In the genomic region with DNA sequence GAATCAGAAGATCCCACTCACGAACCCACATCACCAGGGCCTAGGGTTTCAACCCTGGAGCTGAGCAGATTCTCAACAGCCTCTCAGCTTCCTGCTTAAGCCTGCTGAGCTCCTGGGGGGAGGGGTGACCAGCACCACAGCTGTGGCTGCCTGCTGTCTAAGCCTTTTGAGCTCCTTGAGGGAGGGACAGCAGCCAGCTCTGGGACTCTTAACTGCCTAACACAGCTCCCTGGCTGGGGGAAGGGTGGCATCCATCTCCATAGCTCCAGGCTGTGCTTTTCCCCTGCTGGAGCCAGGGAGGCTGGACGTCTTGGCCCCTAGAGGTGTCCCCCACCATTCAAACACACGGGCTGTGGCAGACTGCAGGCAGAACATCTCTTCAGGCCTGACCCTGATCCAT, we compare ENCODE assay signal across 15 cellular contexts.
DNase-seq lines count a peak whose midpoint lies in the region; ATAC-seq lines count a peak whose summit lies in the region.
"Had no signal": no experiment of that assay in that cellular context is flagged by ENCODE, and none has a peak within 500 bp of the region (broad histone marks: within the 10 kb centered on the region; RNA-seq: fewer than 3 reads in every experiment).

No MANE protein-coding gene starts in this region.

- peak; percentile 24 for DNase-seq in NCI-H2029 (lab: John Stamatoyannopoulos, UW)
- DNase-seq in NCI-H2029 treated with DMSO at 0.1 percent for 48 hours (lab: John Stamatoyannopoulos, UW), result no peak
- peak; percentile 90 for DNase-seq in NCI-H69 (lab: John Stamatoyannopoulos, UW)
- DNase-seq in left ventricle myocardium superior, result peak; percentile 47
- peak; percentile 52 for DNase-seq in retina
- DNase-seq in AG20443 (ENCODE audit: low spot score), result no peak
- no peak for DNase-seq in T-helper 9 cell
- DNase-seq in midbrain (lab: John Stamatoyannopoulos, UW), result no peak
- DNase-seq: activated T-cell treated with anti-CD3 and anti-CD28 coated beads, Interleukin-2, amount 50 U/mL, for 4 hours; adrenal gland; hypothalamus; mammary epithelial cell; NCI-H345; T-helper 1 cell had no signal

- intact Hi-C loops in left ventricle myocardium superior (cut with micrococcal nuclease), result loop anchor here (10.0 kb wide), 1 partner anchor 214 kb away; no protein-coding TSS in a partner anchor

- peak; percentile 52 for ATAC-seq in left ventricle myocardium superior
- ATAC-seq: activated T-cell treated with anti-CD3 and anti-CD28 coated beads, Interleukin-2, amount 50 U/mL, for 4 hours; HCT116 had no signal

Comparison
In these comparisons a context has a peak if more than half of its experiments do, and no peak if none do; other contexts are left out.
1. DNase-seq: peak in NCI-H2029 (single experiment), NCI-H69 (single experiment), left ventricle myocardium superior (single experiment) and retina (single experiment); none in NCI-H2029 treated with DMSO at 0.1 percent for 48 hours (single experiment), AG20443 (single experiment), T-helper 9 cell (single experiment) and midbrain (single experiment).